Comparison of ENCODE assay signal across 9 cellular contexts in genomic region chr1:100606438-100606837, GRCh38.
DNase-seq lines count a peak whose midpoint lies in the region; ATAC-seq and TF ChIP-seq lines count a peak whose summit lies in the region.
"Had no signal": no experiment of that assay in that cellular context is flagged by ENCODE, and none has a peak within 500 bp of the region (broad histone marks: within the 10 kb centered on the region; RNA-seq: fewer than 3 reads in every experiment).

No MANE protein-coding gene starts in this region.

- TF ChIP-seq CTCF in C4-2B (conservative IDR thresholded peaks at IDR 0.05), result peak; percentile 64

- no peak for ATAC-seq in HG03342 (IDR thresholded peaks at IDR 0.05; ENCODE audit: unreplicated experiment)
- no peak for ATAC-seq in GM21367 (IDR thresholded peaks at IDR 0.05; ENCODE audit: unreplicated experiment)
- ATAC-seq in GM19035 (IDR thresholded peaks at IDR 0.05; ENCODE audit: unreplicated experiment), result no peak

- no peak overlapping the region for H3K27ac ChIP-seq in C4-2B
- H3K27ac ChIP-seq: epithelial cell of prostate had no signal

- peak; percentile 61 for DNase-seq in HCEC 1CT
- DNase-seq in amniotic epithelial cell (ENCODE audit: low read depth), result peak; percentile 82
- peak; percentile 74 for DNase-seq in kidney glomerular epithelial cell (lab: John Stamatoyannopoulos, UW)
- no peak for DNase-seq in T-helper 9 cell
